Comparison of ENCODE assay signal across 8 cellular contexts in the genomic region with DNA sequence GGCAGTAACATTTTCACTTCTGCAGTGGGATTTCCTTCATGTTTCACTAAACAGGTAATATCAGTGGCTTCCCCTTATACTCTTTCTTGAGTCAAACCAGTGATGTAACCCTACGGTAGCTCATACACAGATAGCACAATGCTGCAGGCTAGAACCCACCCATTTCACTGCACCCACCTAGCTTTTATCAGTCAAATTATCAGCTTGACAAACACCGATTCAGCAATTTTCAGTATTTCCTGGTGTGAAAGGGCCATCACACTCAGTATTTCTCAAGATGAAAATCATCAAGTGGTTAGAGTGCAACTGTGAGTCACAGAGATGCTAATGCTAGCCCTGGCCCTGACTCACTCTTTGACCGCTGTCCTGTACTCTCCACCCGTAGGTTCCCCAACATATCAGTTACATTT.
A peak's percentile ranks its signal among the peaks of the same experiment; 100 is the strongest.
DNase-seq lines count a peak whose midpoint lies in the region; ATAC-seq and TF ChIP-seq lines count a peak whose summit lies in the region.

No MANE protein-coding gene starts in this region.

- H3K9me3 ChIP-seq in SJCRH30 (replicated peaks) (peaks cover 2% of the 10 kb centered on the region; the same call in 1 of the 2 replicates), colonic mucosa (no peaks in the 10 kb centered on the region)

- H3K9ac ChIP-seq in colonic mucosa (ENCODE audit: low read depth in 2 of 2, low read length in 2 of 2), result no peak overlapping the region

- no peak for DNase-seq in activated CD4-positive, CD25-positive, alpha-beta regulatory T cell treated with anti-CD3 and anti-CD28 coated beads, Interleukin-2, amount 50 U/mL, for 72 hours
- peak; percentile 17 to 36 for DNase-seq in SJCRH30
- DNase-seq in foreskin fibroblast, result peak; percentile 85 to 86
- DNase-seq in colonic mucosa, result no peak
- no peak for DNase-seq in NCI-H1105 treated with DMSO at 0.1 percent for 48 hours (lab: John Stamatoyannopoulos, UW)
- no peak for DNase-seq in NCI-H1417 treated with DMSO at 0.1 percent for 48 hours (lab: John Stamatoyannopoulos, UW)

- peak; percentile 73 to 89 for ATAC-seq in activated CD4-positive, CD25-positive, alpha-beta regulatory T cell treated with anti-CD3 and anti-CD28 coated beads, Interleukin-2, amount 50 U/mL, for 24 hours
- ATAC-seq in HG02885 (IDR thresholded peaks at IDR 0.05; ENCODE audit: poor library complexity, unreplicated experiment), result peak; percentile 52

- intact Hi-C loops in colonic mucosa (cut with DNase I), result no loop called here

- no peaks in the 10 kb centered on the region for H3K27me3 ChIP-seq in SJCRH30
- no peaks in the 10 kb centered on the region for H3K27me3 ChIP-seq in colonic mucosa

- TF ChIP-seq CTCF in foreskin fibroblast (IDR thresholded peaks at IDR 0.05; ENCODE audit: low read depth, low read length), result no peak
- TF ChIP-seq CTCF in colonic mucosa (IDR thresholded peaks at IDR 0.05), result no peak

- H3K36me3 ChIP-seq in SJCRH30, result no peaks in the 10 kb centered on the region
- H3K36me3 ChIP-seq in colonic mucosa, result no peaks in the 10 kb centered on the region

- no peak overlapping the region for H3K4me3 ChIP-seq in SJCRH30
- H3K4me3 ChIP-seq in foreskin fibroblast (ENCODE audit: low read depth in 1 of 2, low read length in 2 of 2), result no peak overlapping the region
- H3K4me3 ChIP-seq in colonic mucosa, result no peak overlapping the region

- H3K4me1 ChIP-seq in SJCRH30 (0 out of 2 replicates have a peak, but pooled peaks cover 4% of the 10 kb centered on the region), colonic mucosa (no peaks in the 10 kb centered on the region)

- no peak overlapping the region for H3K27ac ChIP-seq in SJCRH30
- H3K27ac ChIP-seq in colonic mucosa, result no peak overlapping the region

Comparison
In these comparisons a context has a peak if more than half of its experiments do, and no peak if none do; other contexts are left out.
1. DNase-seq: peak in SJCRH30 (2 of 2) and foreskin fibroblast (2 of 2); none in activated CD4-positive, CD25-positive, alpha-beta regulatory T cell treated with anti-CD3 and anti-CD28 coated beads, Interleukin-2, amount 50 U/mL, for 72 hours (single experiment), colonic mucosa (single experiment), NCI-H1105 treated with DMSO at 0.1 percent for 48 hours (single experiment) and NCI-H1417 treated with DMSO at 0.1 percent for 48 hours (single experiment).